In genomic region chr11:127789887-127790286, GRCh38 we compare ENCODE assay signal across 9 cellular contexts.
DNase-seq lines count a peak whose midpoint lies in the region; ATAC-seq and TF ChIP-seq lines count a peak whose summit lies in the region.
"Had no signal": no experiment of that assay in that cellular context is flagged by ENCODE, and none has a peak within 500 bp of the region (broad histone marks: within the 10 kb centered on the region; RNA-seq: fewer than 3 reads in every experiment).

No MANE protein-coding gene starts in this region.

- H3K4me3 ChIP-seq in BE2C (ENCODE audit: low read depth, low read length), result no peak overlapping the region
- no peak overlapping the region for H3K4me3 ChIP-seq in epithelial cell of esophagus (ENCODE audit: low read length)

- no peaks in the 10 kb centered on the region for H3K4me1 ChIP-seq in BE2C

- peak; percentile 52 for ATAC-seq in GM19043 (IDR thresholded peaks at IDR 0.05; ENCODE audit: low read depth, unreplicated experiment)
- no peak for ATAC-seq in GM18511 (IDR thresholded peaks at IDR 0.05; ENCODE audit: unreplicated experiment)
- no peak for ATAC-seq in GM18520 (IDR thresholded peaks at IDR 0.05; ENCODE audit: unreplicated experiment)
- ATAC-seq in activated CD4-positive, CD25-positive, alpha-beta regulatory T cell treated with anti-CD3 and anti-CD28 coated beads, Interleukin-2, amount 50 U/mL, for 24 hours, result no peak

- DNase-seq in BE2C, result peak; percentile 22
- DNase-seq in NCI-H510A treated with DMSO at 0.1 percent for 48 hours (lab: John Stamatoyannopoulos, UW), result peak; percentile 74
- DNase-seq in epithelial cell of esophagus (ENCODE audit: low read depth), result peak; percentile 15
- DNase-seq in NCI-H1694 treated with DMSO at 0.1 percent for 48 hours (lab: John Stamatoyannopoulos, UW), result no peak

- H3K36me3 ChIP-seq in BE2C, result no peaks in the 10 kb centered on the region
- H3K36me3 ChIP-seq: neutrophil had no signal

- no peaks in the 10 kb centered on the region for H3K27me3 ChIP-seq in BE2C
- H3K27me3 ChIP-seq: neutrophil had no signal

- H3K9me3 ChIP-seq in BE2C, result no peaks in the 10 kb centered on the region
- H3K9me3 ChIP-seq: neutrophil had no signal

- TF ChIP-seq CTCF in BE2C (IDR thresholded peaks at IDR 0.05; ENCODE audit: low read depth, low read length) (peak; percentile 31), epithelial cell of esophagus (IDR thresholded peaks at IDR 0.05; ENCODE audit: insufficient read depth, low read depth, low read length, missing control alignments) (peak; percentile 41)
